In genomic region chr6:26302941-26303559, GRCh38 we compare ENCODE assay signal across 1 cellular context.
TF ChIP-seq lines count a peak whose summit lies in the region.

No MANE protein-coding gene starts in this region.

TF ChIP-seq in K562, 482 proteins besides CTCF, POLR2A, EP300 and RAD21 (continued from another document):
- peak; percentile 25 for TF ChIP-seq MGA (IDR thresholded peaks at IDR 0.05)
- TF ChIP-seq, protein P1, sequence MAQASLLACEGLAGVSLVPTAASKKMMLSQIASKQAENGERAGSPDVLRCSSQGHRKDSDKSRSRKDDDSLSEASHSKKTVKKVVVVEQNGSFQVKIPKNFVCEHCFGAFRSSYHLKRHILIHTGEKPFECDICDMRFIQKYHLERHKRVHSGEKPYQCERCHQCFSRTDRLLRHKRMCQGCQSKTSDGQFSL (CRISPR knock-in tag; IDR thresholded peaks at IDR 0.05), result no peak
- TF ChIP-seq, protein P1 (tag; IDR thresholded peaks at IDR 0.05), result peak in 1 of 2 experiments; percentile 49; a peak in 1 of 4 replicates
- TF ChIP-seq ELF2 (CRISPR knock-in tag; IDR thresholded peaks at IDR 0.05), result 0 out of 2 replicates have a peak, but pooled peaks have one; percentile 12
- TF ChIP-seq ZNF354B (CRISPR knock-in tag; IDR thresholded peaks at IDR 0.05), result no peak
- TF ChIP-seq ZSCAN32 (CRISPR knock-in tag; IDR thresholded peaks at IDR 0.05), result no peak
- peak; percentile 28; the same call in 1 of the 2 replicates for TF ChIP-seq PTRF (tag; IDR thresholded peaks at IDR 0.05)
- peak; percentile 34 for TF ChIP-seq MXD1 (CRISPR knock-in tag; IDR thresholded peaks at IDR 0.05; ENCODE audit: borderline replicate concordance, poor library complexity, severe bottlenecking)
- peak; percentile 26; the same call in 1 of the 2 replicates for TF ChIP-seq ZNF766 (CRISPR knock-in tag; conservative IDR thresholded peaks at IDR 0.05)
- no peak for TF ChIP-seq CREB1 (IDR thresholded peaks at IDR 0.05)
- 0 out of 2 replicates have a peak, but pooled peaks have one; percentile 13 for TF ChIP-seq CREB1 (CRISPR knock-in tag; IDR thresholded peaks at IDR 0.05)
- TF ChIP-seq ZNF668 (CRISPR knock-in tag; IDR thresholded peaks at IDR 0.05), result peak; percentile 78
- peak; percentile 39; the same call in 1 of the 2 replicates for TF ChIP-seq ETV1 (tag; conservative IDR thresholded peaks at IDR 0.05; ENCODE audit: low read depth)
- TF ChIP-seq FOXM1 (IDR thresholded peaks at IDR 0.05; ENCODE audit: low read depth), result no peak
- TF ChIP-seq FOXM1 (CRISPR knock-in tag; IDR thresholded peaks at IDR 0.05; ENCODE audit: low read depth), result no peak
- 0 out of 2 replicates have a peak, but pooled peaks have one; percentile 43 for TF ChIP-seq ZNF197 (CRISPR knock-in tag; IDR thresholded peaks at IDR 0.05; ENCODE audit: low read depth)
